Comparison of ENCODE assay signal across 8 cellular contexts in genomic region chr18:23540867-23541266, GRCh38. TPM values are rescaled to one million over a fixed set of nuclear protein-coding genes. Genes with fewer than 3 reads are reported as not detected.
A peak's percentile ranks its signal among the peaks of the same experiment; 100 is the strongest.
DNase-seq lines count a peak whose midpoint lies in the region; ATAC-seq lines count a peak whose summit lies in the region.

No MANE protein-coding gene starts in this region.

- H3K4me3 Mint-ChIP-seq in T-helper 17 cell, result peak overlapping the region; percentile 74

- peak overlapping the region; percentile 88 for H3K27ac Mint-ChIP-seq in T-helper 17 cell

- ATAC-seq in GM18498 (IDR thresholded peaks at IDR 0.05; ENCODE audit: unreplicated experiment) (peak; percentile 73), HG02763 (IDR thresholded peaks at IDR 0.05; ENCODE audit: unreplicated experiment) (peak; percentile 50), T-helper 17 cell (peak; percentile 82), GM18519 (IDR thresholded peaks at IDR 0.05; ENCODE audit: low FRiP score, unreplicated experiment) (no peak), left lobe of liver (no peak)

- peaks cover 3% of the 10 kb centered on the region for H3K36me3 Mint-ChIP-seq in T-helper 17 cell (ENCODE audit: low read depth)

- no peaks in the 10 kb centered on the region for H3K9me3 ChIP-seq in T-helper 17 cell (ENCODE audit: control insufficient read depth, low read length, poor library complexity, severe bottlenecking)

- no peak for DNase-seq in T-helper 17 cell
- DNase-seq in medulla oblongata (ENCODE audit: extremely low spot score), result peak; percentile 85
- no peak for DNase-seq in NCI-H1436 treated with DMSO at 0.1 percent for 48 hours (lab: John Stamatoyannopoulos, UW)
- DNase-seq in left lobe of liver (ENCODE audit: low spot score), result no peak
- DNase-seq in NCI-H1092 treated with DMSO at 0.1 percent for 48 hours (lab: John Stamatoyannopoulos, UW), result no peak

- H3K27me3 Mint-ChIP-seq in T-helper 17 cell, result no peaks in the 10 kb centered on the region

- peaks cover 28% of the 10 kb centered on the region for H3K4me1 Mint-ChIP-seq in T-helper 17 cell

RNA-seq across cellular contexts. Expression of gene RMC1, which starts 37.6 kb away (rescaled TPM):
- 10 to 100 TPM; 64.0 to 72.2 TPM for total RNA-seq in T-helper 17 cell
- 18.0 TPM for total RNA-seq in left lobe of liver

RNA-seq across cellular contexts. Expression of gene NPC1, which starts 45.4 kb away (rescaled TPM):
- total RNA-seq in T-helper 17 cell (10 to 100 TPM; 43.5 to 45.8 TPM), left lobe of liver (13.3 TPM)

Comparison
In these comparisons a context has a peak if more than half of its experiments do, and no peak if none do; other contexts are left out.
1. ATAC-seq: peak in GM18498 (single experiment), HG02763 (single experiment) and T-helper 17 cell (single experiment); none in GM18519 (single experiment) and left lobe of liver (single experiment).